In genomic region chr3:124818398-124819150, GRCh38 we compare ENCODE assay signal across 17 cellular contexts.
A peak's percentile ranks its signal among the peaks of the same experiment; 100 is the strongest.
DNase-seq lines count a peak whose midpoint lies in the region; ATAC-seq and TF ChIP-seq lines count a peak whose summit lies in the region.
"Had no signal": no experiment of that assay in that cellular context is flagged by ENCODE, and none has a peak within 500 bp of the region (broad histone marks: within the 10 kb centered on the region; RNA-seq: fewer than 3 reads in every experiment).

No MANE protein-coding gene starts in this region.

- intact Hi-C loops in activated T-helper 2 cell treated with anti-CD3 and anti-CD28 coated beads, Interferon-gamma antibody, Interleukin-2, Interleukin-4, amounts not matched to agents 10 μg/mL and 5 μg/mL and 100 μg/mL, durations not matched to agents 14 hours and 24 hours and 36 hours (cut with micrococcal nuclease) = no loop called here

- DNase-seq in COLO829 (ENCODE audit: low spot score) (peak; percentile 89), WTC11 (ENCODE audit: low spot score) (no peak), fibroblast of villous mesenchyme (ENCODE audit: low read depth) (peak; percentile 93), progenitor cell of endocrine pancreas (ENCODE audit: low spot score, unreplicated experiment) (no peak), T-helper 1 cell (no peak), medulla oblongata (ENCODE audit: extremely low spot score) (no peak), CD1c-positive myeloid dendritic cell (ENCODE audit: extremely low spot score) (no peak)
- DNase-seq in activated T-helper 2 cell treated with anti-CD3 and anti-CD28 coated beads, Interferon-gamma antibody, Interleukin-2, Interleukin-4, amounts not matched to agents 10 μg/mL and 5 μg/mL and 100 μg/mL, durations not matched to agents 14 hours and 24 hours and 36 hours (ENCODE audit: low spot score) = no peak
- DNase-seq: activated CD4-positive, CD25-positive, alpha-beta regulatory T cell; activated gamma-delta T cell treated with Interleukin-2 at 50 U/mL for 16 hours; effector CD8-positive, alpha-beta T cell; mesendoderm; NCI-H2081; NCI-H774; T-cell had no signal

- H3K4me3 Mint-ChIP-seq in WTC11 = no peak overlapping the region
- H3K4me3 Mint-ChIP-seq in progenitor cell of endocrine pancreas (ENCODE audit: low read depth) = no peak overlapping the region
- no peak overlapping the region for H3K4me3 Mint-ChIP-seq in activated T-helper 2 cell treated with anti-CD3 and anti-CD28 coated beads, Interferon-gamma antibody, Interleukin-2, Interleukin-4, amounts not matched to agents 10 μg/mL and 5 μg/mL and 100 μg/mL, durations not matched to agents 14 hours and 24 hours and 36 hours (ENCODE audit: low read depth)
- H3K4me3 Mint-ChIP-seq: T-cell had no signal

- TF ChIP-seq CTCF in WTC11 (IDR thresholded peaks at IDR 0.05) (no peak), fibroblast of villous mesenchyme (IDR thresholded peaks at IDR 0.05; ENCODE audit: insufficient read depth, low read depth, low read length) (no peak), progenitor cell of endocrine pancreas (IDR thresholded peaks at IDR 0.05; ENCODE audit: unreplicated experiment) (no peak)

- ATAC-seq in WTC11 = no peak
- ATAC-seq: gastroesophageal sphincter, T-cell had no signal

- H3K4me3 ChIP-seq in fibroblast of villous mesenchyme (ENCODE audit: low read depth, low read length) = no peak overlapping the region
- H3K4me3 ChIP-seq: gastroesophageal sphincter, Peyer's patch had no signal

- H3K36me3 Mint-ChIP-seq in WTC11 (peaks cover 65% of the 10 kb centered on the region), progenitor cell of endocrine pancreas (ENCODE audit: insufficient read depth) (peaks cover 13% of the 10 kb centered on the region)
- H3K36me3 Mint-ChIP-seq in activated T-helper 2 cell treated with anti-CD3 and anti-CD28 coated beads, Interferon-gamma antibody, Interleukin-2, Interleukin-4, amounts not matched to agents 10 μg/mL and 5 μg/mL and 100 μg/mL, durations not matched to agents 14 hours and 24 hours and 36 hours (ENCODE audit: low read depth) = no peaks in the 10 kb centered on the region
- H3K36me3 Mint-ChIP-seq: T-cell had no signal

- H3K27ac Mint-ChIP-seq in WTC11 = peak overlapping the region; percentile 22
- peak overlapping the region; percentile 3 for H3K27ac Mint-ChIP-seq in progenitor cell of endocrine pancreas
- no peak overlapping the region for H3K27ac Mint-ChIP-seq in activated T-helper 2 cell treated with anti-CD3 and anti-CD28 coated beads, Interferon-gamma antibody, Interleukin-2, Interleukin-4, amounts not matched to agents 10 μg/mL and 5 μg/mL and 100 μg/mL, durations not matched to agents 14 hours and 24 hours and 36 hours
- H3K27ac Mint-ChIP-seq: T-cell had no signal

- H3K9me3 Mint-ChIP-seq in WTC11 (no peaks in the 10 kb centered on the region), progenitor cell of endocrine pancreas (ENCODE audit: low read depth) (no peaks in the 10 kb centered on the region)
- H3K9me3 Mint-ChIP-seq in activated T-helper 2 cell treated with anti-CD3 and anti-CD28 coated beads, Interferon-gamma antibody, Interleukin-2, Interleukin-4, amounts not matched to agents 10 μg/mL and 5 μg/mL and 100 μg/mL, durations not matched to agents 14 hours and 24 hours and 36 hours = no peaks in the 10 kb centered on the region
- H3K9me3 Mint-ChIP-seq: T-cell had no signal

- H3K4me1 Mint-ChIP-seq in WTC11 (peaks cover 5% of the 10 kb centered on the region), progenitor cell of endocrine pancreas (ENCODE audit: low read depth) (peaks cover 5% of the 10 kb centered on the region)
- H3K4me1 Mint-ChIP-seq in activated T-helper 2 cell treated with anti-CD3 and anti-CD28 coated beads, Interferon-gamma antibody, Interleukin-2, Interleukin-4, amounts not matched to agents 10 μg/mL and 5 μg/mL and 100 μg/mL, durations not matched to agents 14 hours and 24 hours and 36 hours (ENCODE audit: low read depth) = no peaks in the 10 kb centered on the region
- H3K4me1 Mint-ChIP-seq: T-cell had no signal

- CTCF ChIA-PET in WTC11 (lab: Charles Lee) = interaction anchor here (1.3 to 1.8 kb wide), 3 partner anchors 9 to 83 kb away, joined by 3 to 7 read pairs (median 7); no protein-coding TSS in a partner anchor

- POLR2A ChIA-PET in WTC11 (lab: Charles Lee) = no interaction called here

- H3K27me3 Mint-ChIP-seq in WTC11 (ENCODE audit: low read depth) (no peaks in the 10 kb centered on the region), progenitor cell of endocrine pancreas (no peaks in the 10 kb centered on the region)
- H3K27me3 Mint-ChIP-seq in activated T-helper 2 cell treated with anti-CD3 and anti-CD28 coated beads, Interferon-gamma antibody, Interleukin-2, Interleukin-4, amounts not matched to agents 10 μg/mL and 5 μg/mL and 100 μg/mL, durations not matched to agents 14 hours and 24 hours and 36 hours (ENCODE audit: low read depth) = peaks cover 11% of the 10 kb centered on the region

TF ChIP-seq in WTC11, 78 proteins besides CTCF, POLR2A, EP300 and RAD21:
- TF ChIP-seq TEAD1 (CRISPR knock-in tag; IDR thresholded peaks at IDR 0.05) (no peak), ZNF219 (CRISPR knock-in tag; IDR thresholded peaks at IDR 0.05; ENCODE audit: borderline replicate concordance) (no peak)

Comparison
In these comparisons a context has a peak if more than half of its experiments do, and no peak if none do; other contexts are left out.
1. DNase-seq: peak in COLO829 (single experiment) and fibroblast of villous mesenchyme (single experiment); none in WTC11 (single experiment), progenitor cell of endocrine pancreas (single experiment), T-helper 1 cell (0 of 5), medulla oblongata (single experiment), activated T-helper 2 cell treated with anti-CD3 and anti-CD28 coated beads, Interferon-gamma antibody, Interleukin-2, Interleukin-4, amounts not matched to agents 10 μg/mL and 5 μg/mL and 100 μg/mL, durations not matched to agents 14 hours and 24 hours and 36 hours (single experiment) and CD1c-positive myeloid dendritic cell (single experiment).